ENCODE assay signal across 19 cellular contexts in the genomic region with DNA sequence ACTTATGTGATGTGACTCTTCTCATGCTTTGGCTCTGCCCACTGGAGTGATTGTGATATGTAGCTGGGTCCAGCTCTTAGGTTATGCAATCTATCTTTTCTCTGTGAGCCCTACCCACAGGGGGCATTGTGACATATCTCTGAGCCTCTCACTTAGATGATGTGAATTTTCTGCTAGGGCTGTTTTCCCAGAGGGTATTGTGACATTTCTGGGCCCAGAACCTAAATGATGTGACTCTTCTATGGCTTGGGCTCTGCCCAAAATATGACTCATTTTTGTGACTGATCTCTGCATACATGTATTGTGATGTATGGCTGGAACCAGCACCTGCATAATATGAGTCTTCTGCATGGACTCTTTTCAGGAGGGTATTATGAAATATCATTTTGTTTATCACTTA. TPM values are rescaled to one million over a fixed set of nuclear protein-coding genes. Genes with fewer than 3 reads are reported as not detected.
DNase-seq lines count a peak whose midpoint lies in the region; ATAC-seq, FAIRE-seq and TF ChIP-seq lines count a peak whose summit lies in the region.
"Had no signal": no experiment of that assay in that cellular context is flagged by ENCODE, and none has a peak within 500 bp of the region (broad histone marks: within the 10 kb centered on the region; RNA-seq: fewer than 3 reads in every experiment).

No MANE protein-coding gene starts in this region.

- H3K4me3 Mint-ChIP-seq in activated naive CD8-positive, alpha-beta T cell treated with anti-CD3 and anti-CD28 coated beads, Interleukin-2, amount 50 U/mL, for 24 hours: no peak overlapping the region
- H3K4me3 Mint-ChIP-seq: natural killer cell had no signal

- H3K9me3 ChIP-seq in A549: 0 out of 3 replicates have a peak, but pooled peaks cover 2% of the 10 kb centered on the region
- H3K9me3 ChIP-seq in GM23248 (ENCODE audit: low read depth): no peaks in the 10 kb centered on the region

- no peaks in the 10 kb centered on the region for H3K36me3 ChIP-seq in GM23248 (ENCODE audit: low read depth)

- H3K27ac Mint-ChIP-seq in activated naive CD8-positive, alpha-beta T cell treated with anti-CD3 and anti-CD28 coated beads, Interleukin-2, amount 50 U/mL, for 24 hours: no peak overlapping the region
- H3K27ac Mint-ChIP-seq: natural killer cell had no signal

- H2AFZ ChIP-seq in GM23248: no peak overlapping the region

- H4K20me1 ChIP-seq in GM23248 (ENCODE audit: insufficient read depth): no peaks in the 10 kb centered on the region

- no peak for TF ChIP-seq CTCF in A549 (IDR thresholded peaks at IDR 0.05)
- no peak for TF ChIP-seq CTCF in foreskin keratinocyte (conservative IDR thresholded peaks at IDR 0.05)

- TF ChIP-seq RAD21 in A549 (conservative IDR thresholded peaks at IDR 0.05 in 1 of 2, IDR thresholded peaks at IDR 0.05 in 1 of 2): no peak

- POLR2A ChIA-PET in A549 (lab: Yijun Ruan, JAX): no interaction called here

- H3K27ac ChIP-seq in A549 (no peak overlapping the region), GM23248 (peak overlapping the region; percentile 21; the same call in 1 of the 2 replicates), foreskin keratinocyte (no peak overlapping the region)
- H3K27ac ChIP-seq: BLaER1, dorsolateral prefrontal cortex, VCaP had no signal

- no peak overlapping the region for H3K9ac ChIP-seq in GM23248
- H3K9ac ChIP-seq: BLaER1 had no signal

- ATAC-seq in A549 (peak; percentile 19 to 27; a peak in 1 of 6 replicates), foreskin keratinocyte (peak; percentile 60)
- peak; percentile 64 for ATAC-seq in activated naive CD8-positive, alpha-beta T cell treated with anti-CD3 and anti-CD28 coated beads, Interleukin-2, amount 50 U/mL, for 24 hours

- no peaks in the 10 kb centered on the region for H3K9me2 ChIP-seq in GM23248 (ENCODE audit: insufficient read depth)

- H3K4me2 ChIP-seq in A549 (no peak overlapping the region), GM23248 (ENCODE audit: unreplicated experiment) (no peak overlapping the region)
- H3K4me2 ChIP-seq: BLaER1 had no signal

- DNase-seq in A549 (ENCODE audit: low read depth in 1 of 2, low spot score in 1 of 2) (no peak), GM23248 (peak; percentile 69), foreskin keratinocyte (peak; percentile 44 to 55), KBM-7 (no peak), NOMO-1 (lab: John Stamatoyannopoulos, UW; ENCODE audit: unreplicated experiment in 2 of 2) (no peak), hypothalamus (lab: John Stamatoyannopoulos, UW) (no peak), NCI-H82 treated with DMSO at 0.1 percent for 48 hours (lab: John Stamatoyannopoulos, UW; ENCODE audit: unreplicated experiment) (no peak)
- no peak for DNase-seq in activated naive CD8-positive, alpha-beta T cell treated with anti-CD3 and anti-CD28 coated beads, Interleukin-2, amount 50 U/mL, for 24 hours
- DNase-seq: amniotic stem cell; dorsolateral prefrontal cortex; natural killer cell; NCI-H1694 treated with DMSO at 0.1 percent for 48 hours; NCI-H774; retina; SHP77; stimulated activated CD4-positive, alpha-beta T cell treated with anti-CD3 and anti-CD28 coated beads, Interleukin-4, amount 100 ng/mL, for 1 hour; stimulated activated naive CD4-positive, alpha-beta T cell had no signal

- in situ Hi-C loops in GM23248 (cut with MboI): no loop called here
- in situ Hi-C loops in KBM-7 (cut with MboI; ENCODE audit: low pct_unique_long_range_greater_than_20kb, low sequenced_read_pairs): no loop called here

- no peaks in the 10 kb centered on the region for H3K27me3 ChIP-seq in GM23248 (replicated peaks; ENCODE audit: insufficient read depth)
- H3K27me3 ChIP-seq in foreskin keratinocyte: no peaks in the 10 kb centered on the region
- H3K27me3 ChIP-seq: BLaER1, dorsolateral prefrontal cortex had no signal

- H3K27me3 Mint-ChIP-seq in activated naive CD8-positive, alpha-beta T cell treated with anti-CD3 and anti-CD28 coated beads, Interleukin-2, amount 50 U/mL, for 24 hours: no peaks in the 10 kb centered on the region

- peaks cover 10% of the 10 kb centered on the region for H3K4me1 Mint-ChIP-seq in activated naive CD8-positive, alpha-beta T cell treated with anti-CD3 and anti-CD28 coated beads, Interleukin-2, amount 50 U/mL, for 24 hours

- TF ChIP-seq EP300 in A549 (IDR thresholded peaks at IDR 0.05): no peak

- no peaks in the 10 kb centered on the region for H3K79me2 ChIP-seq in GM23248 (ENCODE audit: insufficient read depth)

- no peak for TF ChIP-seq POLR2A in A549 (IDR thresholded peaks at IDR 0.05; ENCODE audit: low read length)

- H3K36me3 Mint-ChIP-seq in activated naive CD8-positive, alpha-beta T cell treated with anti-CD3 and anti-CD28 coated beads, Interleukin-2, amount 50 U/mL, for 24 hours (ENCODE audit: low read depth): peaks cover 47% of the 10 kb centered on the region

- H3K4me3 ChIP-seq in A549 (no peak overlapping the region), GM23248 (no peak overlapping the region)
- H3K4me3 ChIP-seq: BLaER1, dorsolateral prefrontal cortex had no signal

- FAIRE-seq in A549 (lab: Jason Lieb, UNC): no peak

- CTCF ChIA-PET in A549 (lab: Yijun Ruan, JAX): no interaction called here

- H3K9me3 Mint-ChIP-seq in activated naive CD8-positive, alpha-beta T cell treated with anti-CD3 and anti-CD28 coated beads, Interleukin-2, amount 50 U/mL, for 24 hours: peaks cover 26% of the 10 kb centered on the region

- peaks cover 3% of the 10 kb centered on the region; the same call in 1 of the 2 replicates for H3F3A ChIP-seq in GM23248 (ENCODE audit: insufficient read depth)

- H3K4me1 ChIP-seq in A549 (no peaks in the 10 kb centered on the region), GM23248 (ENCODE audit: insufficient read depth) (no peaks in the 10 kb centered on the region; the same call in 1 of the 2 replicates), foreskin keratinocyte (peaks cover 8% of the 10 kb centered on the region)
- H3K4me1 ChIP-seq: BLaER1 had no signal

TF ChIP-seq in A549, 52 proteins besides CTCF, POLR2A, EP300 and RAD21:
- TF ChIP-seq FOSL2 (IDR thresholded peaks at IDR 0.05) (no peak), FOSL2 (CRISPR knock-in tag; IDR thresholded peaks at IDR 0.05) (peak; percentile 11; the same call in 1 of the 2 replicates), CEBPB (IDR thresholded peaks at IDR 0.05) (peak in 1 of 2 experiments; percentile 3; a peak in 1 of 4 replicates), RFX5 (IDR thresholded peaks at IDR 0.05) (no peak)

RNA-seq across cellular contexts. Expression of a gene that starts 12.3 kb away (rescaled TPM):
- polyA plus RNA-seq in A549 (2011; rRNA removed) (10.0 and 12.1 TPM in 2 replicates), A549 (2017; fragmentation: RNase III; extraction: RNeasy Plus Mini Kit Qiagen cat#74134 plus additional on column Dnase treatment) (7.6 to 10.6 TPM (median 7.8 TPM) in 3 replicates), GM23248 (2016; fragmentation: Nextera tagmentation; extraction: Ambion mirVana) (3.2 and 4.0 TPM in 2 replicates), foreskin keratinocyte (1.3 and 1.6 TPM in 2 replicates)
- polyA plus RNA-seq in A549 (2012; cell fraction: cytosol; rRNA removed): 4.2 and 4.7 TPM in 2 replicates
- 2.4 and 3.9 TPM in 2 replicates for polyA plus RNA-seq in A549 (2012; cell fraction: nucleus; rRNA removed)
- 15.1 and 15.7 TPM in 2 replicates for polyA minus RNA-seq in A549 (2011; rRNA and poly(A)+ RNA removed)
- total RNA-seq in GM23248 (2014; rRNA removed; shearing (Covaris generic)): 4.2 and 4.5 TPM in 2 replicates
- total RNA-seq in foreskin keratinocyte: 6.0 and 6.9 TPM in 2 replicates

Comparison
In these comparisons a context has a peak if more than half of its experiments do, and no peak if none do; other contexts are left out.
1. DNase-seq: peak in GM23248 (single experiment) and foreskin keratinocyte (2 of 2); none in A549 (0 of 2), activated naive CD8-positive, alpha-beta T cell treated with anti-CD3 and anti-CD28 coated beads, Interleukin-2, amount 50 U/mL, for 24 hours (single experiment), KBM-7 (single experiment), NOMO-1 (0 of 2), hypothalamus (0 of 51) and NCI-H82 treated with DMSO at 0.1 percent for 48 hours (single experiment).
2. Peak in every context shown above with its lines, with median percentiles within 50 percentile points of each other: ATAC-seq.